ENCODE assay signal across 3 cellular contexts in the genomic region with DNA sequence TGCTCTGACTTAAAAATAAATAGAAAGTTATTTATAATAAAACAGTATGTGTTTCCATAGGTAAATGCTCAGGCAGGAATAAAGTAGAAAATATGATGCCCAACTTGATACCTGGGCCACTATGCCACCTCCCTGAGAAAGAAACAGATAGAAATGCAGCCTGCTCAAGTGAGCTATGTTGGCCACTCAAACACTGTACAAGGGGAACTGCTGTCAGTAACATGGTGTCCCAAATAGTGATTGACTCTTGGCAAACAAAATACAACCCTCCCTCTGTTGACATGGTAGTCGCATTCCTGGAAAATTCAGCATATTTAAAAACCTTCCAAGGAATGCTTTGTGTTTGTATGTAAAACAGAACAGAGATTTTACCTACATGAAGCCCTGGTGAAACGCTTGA.
"Had no signal": no experiment of that assay in that cellular context is flagged by ENCODE, and none has a peak within 500 bp of the region (broad histone marks: within the 10 kb centered on the region; RNA-seq: fewer than 3 reads in every experiment).

No MANE protein-coding gene starts in this region.

- ATAC-seq: GM12878 had no signal

- H3K4me3 ChIP-seq: GM12878 had no signal

- DNase-seq: GDM1, GF-D8 had no signal
